Comparison of ENCODE assay signal across 8 cellular contexts in the genomic region with DNA sequence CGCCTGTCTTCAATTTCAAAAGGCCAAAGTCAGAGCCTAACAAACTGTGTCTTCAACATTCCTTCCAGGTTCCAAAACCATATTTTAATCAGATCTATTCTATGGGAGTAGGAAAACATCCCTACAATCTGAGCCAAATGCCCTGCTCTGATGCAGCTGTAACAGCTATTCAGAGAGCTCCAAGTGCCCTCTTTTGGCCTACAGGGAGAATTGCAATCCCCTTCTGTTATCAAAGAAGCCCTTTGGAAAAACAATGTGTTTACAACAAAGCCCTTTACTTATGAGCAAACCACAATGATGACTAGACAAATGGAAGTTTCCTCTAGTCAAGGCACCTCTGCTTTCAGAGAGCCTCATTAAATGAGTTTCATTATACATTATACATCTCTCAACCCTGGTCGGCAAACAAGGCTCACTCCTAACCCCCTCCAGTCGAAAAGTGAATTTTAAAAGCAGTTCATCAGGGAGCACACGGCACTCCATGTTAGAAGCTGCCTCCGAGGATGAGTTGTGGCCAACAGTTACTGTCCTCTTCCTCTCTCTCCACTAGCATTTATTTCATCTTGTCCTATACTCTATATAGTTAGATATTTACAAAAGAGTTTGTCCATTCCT. TPM values are rescaled to one million over a fixed set of nuclear protein-coding genes. Genes with fewer than 3 reads are reported as not detected.
A peak's percentile ranks its signal among the peaks of the same experiment; 100 is the strongest.
DNase-seq lines count a peak whose midpoint lies in the region; ATAC-seq, FAIRE-seq and TF ChIP-seq lines count a peak whose summit lies in the region.

No MANE protein-coding gene starts in this region.

- H3K36me3 Mint-ChIP-seq in type B pancreatic cell: no peaks in the 10 kb centered on the region

- TF ChIP-seq RAD21 in GM12878 (IDR thresholded peaks at IDR 0.05; ENCODE audit: insufficient read depth, low read depth, low read length): peak; percentile 73

- H3K36me3 ChIP-seq in GM12878 (ENCODE audit: control insufficient read depth in 2 of 2, insufficient read depth in 2 of 2, low read length in 1 of 2) (no peaks in the 10 kb centered on the region), keratinocyte (ENCODE audit: control insufficient read depth in 2 of 2, extremely low read depth in 1 of 2, insufficient read depth in 2 of 2, low read length in 2 of 2) (no peaks in the 10 kb centered on the region)

- DNase-seq in COLO668 (lab: John Stamatoyannopoulos, UW; ENCODE audit: unreplicated experiment) (peak; percentile 13), NCI-H2227 (lab: John Stamatoyannopoulos, UW; ENCODE audit: unreplicated experiment) (peak; percentile 45), GM12878 (ENCODE audit: low read depth, low spot score) (no peak), keratinocyte (ENCODE audit: low read depth, low spot score) (no peak), type B pancreatic cell (ENCODE audit: extremely low spot score, unreplicated experiment) (no peak)

- H3K4me2 ChIP-seq in GM12878 (ENCODE audit: control insufficient read depth, insufficient read depth) (no peak overlapping the region), keratinocyte (ENCODE audit: control insufficient read depth, extremely low read depth, insufficient read depth, low read depth, low read length) (no peak overlapping the region)

- H3K4me3 Mint-ChIP-seq in type B pancreatic cell: no peak overlapping the region

- TF ChIP-seq POLR2A in GM12878 (IDR thresholded peaks at IDR 0.05; ENCODE audit: low read depth, low read length): no peak

- H2AFZ ChIP-seq in GM12878 (ENCODE audit: control insufficient read depth, low read depth, low read length): no peak overlapping the region
- no peak overlapping the region for H2AFZ ChIP-seq in keratinocyte (ENCODE audit: control insufficient read depth, low read length)

- no peaks in the 10 kb centered on the region for H3K9me3 ChIP-seq in GM12878 (replicated peaks; ENCODE audit: control insufficient read depth, insufficient read depth, low read length)
- H3K9me3 ChIP-seq in keratinocyte (ENCODE audit: control insufficient read depth, low read depth, low read length): no peaks in the 10 kb centered on the region

- H3K9me1 ChIP-seq in keratinocyte (ENCODE audit: control insufficient read depth, extremely low read depth, insufficient read depth, low read length): no peaks in the 10 kb centered on the region

- H3K9me3 Mint-ChIP-seq in type B pancreatic cell: no peaks in the 10 kb centered on the region

- no peaks in the 10 kb centered on the region for H3K79me2 ChIP-seq in GM12878 (ENCODE audit: control insufficient read depth, insufficient read depth, low read length)
- H3K79me2 ChIP-seq in keratinocyte (ENCODE audit: control insufficient read depth, insufficient read depth, low read length): no peaks in the 10 kb centered on the region

- WGBS in GM12878 (ENCODE audit: insufficient coverage, insufficient replicate concordance, low lambda C conversion rate, missing lambda C conversion rate): 1% methylated on average over 5 of the region's 5 CpGs

- TF ChIP-seq CTCF in GM12878 (IDR thresholded peaks at IDR 0.05 in 2 of 3, conservative IDR thresholded peaks at IDR 0.05 in 1 of 3; ENCODE audit: control insufficient read depth in 2 of 3, extremely low read depth in 1 of 3, insufficient read depth in 1 of 3, low read depth in 3 of 3, low read length in 3 of 3) (peak; percentile 72 to 76 (median 75)), keratinocyte (optimal IDR thresholded peaks at IDR 0.05 in 1 of 3, IDR thresholded peaks at IDR 0.05 in 1 of 3, conservative IDR thresholded peaks at IDR 0.05 in 1 of 3; ENCODE audit: extremely low read depth in 1 of 3, insufficient read depth in 2 of 3, low read length in 3 of 3) (peak; percentile 70 to 83 (median 83)), type B pancreatic cell (conservative IDR thresholded peaks at IDR 0.05) (peak; percentile 89)

- H3K4me3 ChIP-seq in GM12878: no peak overlapping the region
- no peak overlapping the region for H3K4me3 ChIP-seq in keratinocyte (ENCODE audit: control insufficient read depth in 2 of 3, extremely low read depth in 1 of 3, insufficient read depth in 2 of 3, low read depth in 1 of 3, low read length in 3 of 3)

- FAIRE-seq in GM12878 (lab: Jason Lieb, UNC) (peak; percentile 70), keratinocyte (lab: Jason Lieb, UNC) (peak; percentile 51)

- H3K4me1 ChIP-seq in GM12878 (ENCODE audit: control insufficient read depth, insufficient read depth, low read length) (no peaks in the 10 kb centered on the region), keratinocyte (ENCODE audit: control insufficient read depth, extremely low read depth, insufficient read depth, low read length) (no peaks in the 10 kb centered on the region)

- SMC1A ChIA-PET in GM12878 (lab: Charles Lee; ENCODE audit: uncharacterized antibody, unreplicated experiment): interaction anchor here (1.3 to 1.5 kb wide), 2 partner anchors 10 kb away, joined by 4 to 8 read pairs; no protein-coding TSS in a partner anchor

- intact Hi-C loops in GM12878 (cut with micrococcal nuclease; ENCODE audit: unreplicated experiment): no loop called here

- no TSS peak for BruUV-seq in GM12878 (replicated peaks; lab: Mats Ljungman, UMichigan)

- H3K27me3 Mint-ChIP-seq in type B pancreatic cell: peaks cover 7% of the 10 kb centered on the region

- dilution Hi-C loops in keratinocyte (cut with MboI; ENCODE audit: extremely low pct_ligation_motif_present, low sequenced_read_pairs): no loop called here

- no peak for TF ChIP-seq EP300 in GM12878 (IDR thresholded peaks at IDR 0.05; ENCODE audit: borderline replicate concordance in 1 of 2, control insufficient read depth in 1 of 2, low read depth in 2 of 2, low read length in 2 of 2)

- in situ Hi-C loops in GM12878 (cut with MboI): loop anchor here (25.0 kb wide), 2 partner anchors 1005 to 1380 kb away; no protein-coding TSS in a partner anchor

- CTCF ChIA-PET in GM12878 (lab: Yijun Ruan, JAX): interaction anchor here (0.8 to 3.0 kb wide), 12 partner anchors 10 to 1392 kb away, joined by 3 to 22 read pairs (median 5); no protein-coding TSS in a partner anchor

- no peak overlapping the region for H3K27ac Mint-ChIP-seq in type B pancreatic cell

- RAD21 ChIA-PET in GM12878 (lab: Charles Lee; ENCODE audit: unreplicated experiment): interaction anchor here (0.9 to 1.6 kb wide), 4 partner anchors 11 to 782 kb away, joined by 3 to 4 read pairs (median 4); no protein-coding TSS in a partner anchor

- H3K27ac ChIP-seq in GM12878 (ENCODE audit: control insufficient read depth, insufficient read depth) (no peak overlapping the region), keratinocyte (ENCODE audit: control insufficient read depth, insufficient read depth, low read length) (no peak overlapping the region)

- peak; percentile 57 for ATAC-seq in GM19372 (IDR thresholded peaks at IDR 0.05; ENCODE audit: low read depth, unreplicated experiment)
- peak; percentile 75 for ATAC-seq in GM12878
- no peak for ATAC-seq in GM18861 (IDR thresholded peaks at IDR 0.05; ENCODE audit: unreplicated experiment)
- no peak for ATAC-seq in GM19023 (IDR thresholded peaks at IDR 0.05; ENCODE audit: unreplicated experiment)

- no peak overlapping the region for H3K9ac ChIP-seq in GM12878 (ENCODE audit: control insufficient read depth, insufficient read depth, low read length)
- H3K9ac ChIP-seq in keratinocyte (ENCODE audit: control insufficient read depth, extremely low read depth, insufficient read depth, low read length): no peak overlapping the region

- H4K20me1 ChIP-seq in GM12878 (ENCODE audit: control insufficient read depth, insufficient read depth): no peaks in the 10 kb centered on the region
- H4K20me1 ChIP-seq in keratinocyte (ENCODE audit: control insufficient read depth, extremely low read depth, insufficient read depth, low read length): no peaks in the 10 kb centered on the region

- peaks cover 6% of the 10 kb centered on the region for H3K4me1 Mint-ChIP-seq in type B pancreatic cell (ENCODE audit: unreplicated experiment)

- no peaks in the 10 kb centered on the region for H3K27me3 ChIP-seq in GM12878 (replicated peaks in 1 of 2; ENCODE audit: control insufficient read depth in 2 of 2, insufficient read depth in 2 of 2, low read length in 1 of 2)
- H3K27me3 ChIP-seq in keratinocyte (ENCODE audit: control insufficient read depth, extremely low read depth, insufficient read depth, low read length): no peaks in the 10 kb centered on the region

- POLR2A ChIA-PET in GM12878 (lab: Charles Lee): no interaction called here

TF ChIP-seq in GM12878, 131 proteins besides CTCF, POLR2A, EP300 and RAD21:
- TF ChIP-seq IKZF2 (IDR thresholded peaks at IDR 0.05) (no peak), SMC3 (IDR thresholded peaks at IDR 0.05; ENCODE audit: borderline replicate concordance, low read length) (peak; percentile 66; the same call in 1 of the 2 replicates)

RNA-seq across cellular contexts. Expression of a gene that starts 42.6 kb away (rescaled TPM):
- not detected in 2 replicates for total RNA-seq in GM12878 (2013; cell fraction: nucleolus; rRNA removed)
- total RNA-seq in GM12878 (2014; rRNA removed) (not detected in 2 replicates), GM12878 (2014; rRNA removed; fragmentation: Illumina TruSeq; extraction: Trizol) (not detected in 2 replicates), GM12878 (2021) (not detected in 2 replicates), type B pancreatic cell (ENCODE audit: low replicate concordance) (not detected in 2 replicates)
- polyA plus RNA-seq in GM12878 (2011; ENCODE audit: low read depth): not detected
- polyA plus RNA-seq in GM12878 (2011; rRNA removed) (not detected in 2 replicates), GM12878 (2014; fragmentation: Illumina TruSeq; extraction: Trizol) (not detected in 2 replicates), GM12878 (2014; fragmentation: Nextera tagmentation; extraction: Ambion mirVana) (not detected), GM12878 (2014; rRNA removed) (not detected in 2 replicates), GM12878 (2016; fragmentation: Nextera tagmentation; extraction: Ambion mirVana) (not detected), keratinocyte (not detected in 3 replicates)
- not detected in 2 replicates for polyA plus RNA-seq in GM12878 (2011; cell fraction: cytosol; rRNA removed)
- not detected in 2 replicates for polyA plus RNA-seq in GM12878 (2011; cell fraction: nucleus; rRNA removed)
- polyA plus RNA-seq in GM12878 (2012): not detected in 2 replicates
- polyA minus RNA-seq in GM12878 (2011; rRNA and poly(A)+ RNA removed): not detected in 2 replicates
- not detected in 2 replicates for polyA minus RNA-seq in GM12878 (2011; cell fraction: cytosol; rRNA and poly(A)+ RNA removed)
- not detected in 2 replicates for polyA minus RNA-seq in GM12878 (2011; cell fraction: nucleus; rRNA and poly(A)+ RNA removed)
- polyA plus RNA-seq in keratinocyte (2011; ENCODE audit: low read depth): not detected
- polyA plus RNA-seq in keratinocyte (2011; cell fraction: cytosol; rRNA removed): not detected in 2 replicates
- not detected in 2 replicates for polyA plus RNA-seq in keratinocyte (2011; cell fraction: nucleus; rRNA removed)
- not detected in 2 replicates for polyA plus RNA-seq in keratinocyte (2012; ENCODE audit: low replicate concordance)
- not detected in 3 replicates for polyA minus RNA-seq in keratinocyte
- polyA minus RNA-seq in keratinocyte (2011; cell fraction: cytosol; rRNA and poly(A)+ RNA removed): not detected
- polyA minus RNA-seq in keratinocyte (2011; cell fraction: nucleus; rRNA and poly(A)+ RNA removed): not detected in 2 replicates

Comparison
In these comparisons a context has a peak if more than half of its experiments do, and no peak if none do; other contexts are left out.
1. DNase-seq: peak in COLO668 (single experiment) and NCI-H2227 (single experiment); none in GM12878 (single experiment), keratinocyte (single experiment) and type B pancreatic cell (single experiment).
2. ATAC-seq: peak in GM19372 (single experiment) and GM12878 (single experiment); none in GM18861 (single experiment) and GM19023 (single experiment).
3. Peak in every context shown above with its lines, with median percentiles within 50 percentile points of each other: CTCF ChIP-seq.